ENCODE assay signal across 14 cellular contexts in the genomic region with DNA sequence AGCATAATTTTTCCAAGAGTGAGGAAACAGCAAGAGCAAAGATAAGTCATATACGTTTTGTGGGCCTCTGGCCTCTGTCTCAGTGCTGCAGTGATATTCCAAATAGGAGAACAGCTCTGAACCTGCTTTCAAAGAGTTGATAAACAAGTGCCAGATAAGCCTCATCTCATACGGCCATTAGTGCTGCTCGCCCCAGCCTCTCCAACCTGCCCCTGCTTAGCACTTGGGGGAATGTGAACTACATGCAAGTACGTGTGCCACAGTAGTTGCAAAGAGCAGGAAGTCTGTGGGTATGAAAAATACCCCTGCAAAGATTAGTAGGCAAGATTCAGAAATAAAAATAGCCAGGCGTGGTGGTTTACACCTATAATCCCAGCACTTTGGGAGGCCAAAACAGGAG. TPM values are rescaled to one million over a fixed set of nuclear protein-coding genes. Genes with fewer than 3 reads are reported as not detected.
"Had no signal": no experiment of that assay in that cellular context is flagged by ENCODE, and none has a peak within 500 bp of the region (broad histone marks: within the 10 kb centered on the region; RNA-seq: fewer than 3 reads in every experiment).

No MANE protein-coding gene starts in this region.

- H3K9me3 Mint-ChIP-seq: activated CD4-positive, alpha-beta T cell treated with anti-CD3 and anti-CD28 coated beads, Interleukin-2, amount 10 ng/mL, durations not matched to agents 7 days and 5 days had no signal

- DNase-seq: activated CD4-positive, alpha-beta T cell treated with anti-CD3 and anti-CD28 coated beads, Interleukin-2, amount 10 ng/mL, durations not matched to agents 7 days and 5 days; activated CD8-positive, alpha-beta memory T cell treated with anti-CD3 and anti-CD28 coated beads, Interleukin-2, amount 50 U/mL, for 48 hours; activated CD8-positive, alpha-beta T cell treated with anti-CD3 and anti-CD28 coated beads, Interleukin-2, amount 10 ng/mL, durations not matched to agents 7 days and 5 days; body of pancreas; central memory CD4-positive, alpha-beta T cell; colonic mucosa; foreskin keratinocyte; left lung; pancreas; stimulated activated CD4-positive, alpha-beta T cell treated with anti-CD3 and anti-CD28 coated beads, Interleukin-4, amount 100 ng/mL, for 1 hour had no signal

- H3K4me3 Mint-ChIP-seq: activated CD4-positive, alpha-beta T cell treated with anti-CD3 and anti-CD28 coated beads, Interleukin-2, amount 10 ng/mL, durations not matched to agents 7 days and 5 days; activated CD8-positive, alpha-beta T cell treated with anti-CD3 and anti-CD28 coated beads, Interleukin-2, amount 10 ng/mL, durations not matched to agents 7 days and 5 days had no signal

- H3K27me3 Mint-ChIP-seq: activated CD4-positive, alpha-beta T cell treated with anti-CD3 and anti-CD28 coated beads, Interleukin-2, amount 10 ng/mL, durations not matched to agents 7 days and 5 days had no signal

- ATAC-seq: activated CD4-positive, CD25-positive, alpha-beta regulatory T cell treated with anti-CD3 and anti-CD28 coated beads, Interleukin-2, amount 50 U/mL, for 24 hours; activated CD8-positive, alpha-beta T cell treated with anti-CD3 and anti-CD28 coated beads, Interleukin-2, amount 10 ng/mL, durations not matched to agents 7 days and 5 days; body of pancreas; foreskin keratinocyte; left lung; pancreas; sciatic nerve had no signal

- H3K27ac Mint-ChIP-seq: activated CD4-positive, alpha-beta T cell treated with anti-CD3 and anti-CD28 coated beads, Interleukin-2, amount 10 ng/mL, durations not matched to agents 7 days and 5 days; activated CD8-positive, alpha-beta T cell treated with anti-CD3 and anti-CD28 coated beads, Interleukin-2, amount 10 ng/mL, durations not matched to agents 7 days and 5 days had no signal

- H3K27ac ChIP-seq: body of pancreas, colonic mucosa, foreskin keratinocyte, left lung, neutrophil, pancreas had no signal

RNA-seq across cellular contexts. Expression of gene DAPK2, which starts 14.0 kb away (rescaled TPM):
- total RNA-seq: smooth muscle cell had no signal
